ENCODE assay signal across 1 cellular context in genomic region chr15:85840079-85840801, GRCh38.
A peak's percentile ranks its signal among the peaks of the same experiment; 100 is the strongest.
TF ChIP-seq lines count a peak whose summit lies in the region.

No MANE protein-coding gene starts in this region.

TF ChIP-seq in HepG2, 621 proteins besides CTCF, POLR2A, EP300 and RAD21 (continued from another document and continues in another):
- TF ChIP-seq ZGPAT (CRISPR knock-in tag; IDR thresholded peaks at IDR 0.05) = peak; percentile 88
- no peak for TF ChIP-seq ZHX1 (CRISPR knock-in tag; IDR thresholded peaks at IDR 0.05; ENCODE audit: low read depth)
- peak; percentile 81; the same call in 1 of the 2 replicates for TF ChIP-seq ZNF292 (CRISPR knock-in tag; IDR thresholded peaks at IDR 0.05; ENCODE audit: borderline replicate concordance, low read depth)
- TF ChIP-seq ZNF619 (CRISPR knock-in tag; IDR thresholded peaks at IDR 0.05) = 0 out of 2 replicates have a peak, but pooled peaks have one; percentile 54
- TF ChIP-seq GATAD2A (CRISPR knock-in tag; IDR thresholded peaks at IDR 0.05) = peak; percentile 77
- TF ChIP-seq ZC3H4 (CRISPR knock-in tag; IDR thresholded peaks at IDR 0.05; ENCODE audit: borderline replicate concordance) = no peak
- peak; percentile 89; the same call in 1 of the 2 replicates for TF ChIP-seq ZNF556 (CRISPR knock-in tag; IDR thresholded peaks at IDR 0.05; ENCODE audit: borderline replicate concordance)
- peak; percentile 94 for TF ChIP-seq ZNF800 (CRISPR knock-in tag; IDR thresholded peaks at IDR 0.05)
- no peak for TF ChIP-seq ZBTB4 (CRISPR knock-in tag; IDR thresholded peaks at IDR 0.05; ENCODE audit: borderline replicate concordance)
- peak; percentile 74 for TF ChIP-seq MXD3 (CRISPR knock-in tag; IDR thresholded peaks at IDR 0.05)
- TF ChIP-seq CBX2 (IDR thresholded peaks at IDR 0.05; ENCODE audit: low read depth, low read length) = no peak
- TF ChIP-seq CBX2 (CRISPR knock-in tag; IDR thresholded peaks at IDR 0.05; ENCODE audit: low read depth) = 0 out of 2 replicates have a peak, but pooled peaks have one; percentile 57
- no peak; the same call in 1 of the 2 replicates for TF ChIP-seq MXD1 (CRISPR knock-in tag; IDR thresholded peaks at IDR 0.05)
- TF ChIP-seq RBM39 (IDR thresholded peaks at IDR 0.05; ENCODE audit: low read depth, low read length, poor library complexity, severe bottlenecking) = peak; percentile 92
- peak; percentile 52; the same call in 1 of the 2 replicates for TF ChIP-seq JUN (CRISPR knock-in tag; IDR thresholded peaks at IDR 0.05)
- TF ChIP-seq ZNF484 (CRISPR knock-in tag; IDR thresholded peaks at IDR 0.05; ENCODE audit: borderline replicate concordance, low read depth) = no peak
- TF ChIP-seq ZEB1 (IDR thresholded peaks at IDR 0.05; ENCODE audit: insufficient replicate concordance, low read depth) = peak; percentile 58
- peak; percentile 55 for TF ChIP-seq ASH2L (IDR thresholded peaks at IDR 0.05; ENCODE audit: insufficient read length, low read depth, low read length)
- no peak for TF ChIP-seq ZUFSP (CRISPR knock-in tag; IDR thresholded peaks at IDR 0.05; ENCODE audit: borderline replicate concordance)
- TF ChIP-seq ZNF777 (CRISPR knock-in tag; IDR thresholded peaks at IDR 0.05) = peak; percentile 58
- TF ChIP-seq ZBTB39 (CRISPR knock-in tag; IDR thresholded peaks at IDR 0.05) = no peak
- TF ChIP-seq ZNF709 (CRISPR knock-in tag; IDR thresholded peaks at IDR 0.05) = no peak
- TF ChIP-seq KDM5B (CRISPR knock-in tag; IDR thresholded peaks at IDR 0.05; ENCODE audit: borderline replicate concordance) = peak; percentile 77; the same call in 1 of the 2 replicates
- TF ChIP-seq DRAP1 (CRISPR knock-in tag; IDR thresholded peaks at IDR 0.05) = 0 out of 2 replicates have a peak, but pooled peaks have one; percentile 13
- TF ChIP-seq ZNF441 (CRISPR knock-in tag; IDR thresholded peaks at IDR 0.05; ENCODE audit: borderline replicate concordance) = peak; percentile 96
- no peak for TF ChIP-seq MZF1 (CRISPR knock-in tag; IDR thresholded peaks at IDR 0.05; ENCODE audit: borderline replicate concordance)
- TF ChIP-seq ZKSCAN8 (CRISPR knock-in tag; IDR thresholded peaks at IDR 0.05; ENCODE audit: borderline replicate concordance) = peak; percentile 70; the same call in 1 of the 2 replicates
- peak; percentile 51 for TF ChIP-seq TAF15 (IDR thresholded peaks at IDR 0.05; ENCODE audit: low read depth, low read length, poor library complexity, severe bottlenecking)
- TF ChIP-seq TFAP4 (IDR thresholded peaks at IDR 0.05; ENCODE audit: borderline replicate concordance, low read depth) = peak; percentile 96
- 0 out of 2 replicates have a peak, but pooled peaks have one; percentile 20 for TF ChIP-seq PPARG (CRISPR knock-in tag; conservative IDR thresholded peaks at IDR 0.05)
- peak; percentile 78 for TF ChIP-seq MAX (IDR thresholded peaks at IDR 0.05)
- 0 out of 2 replicates have a peak, but pooled peaks have one; percentile 33 for TF ChIP-seq TEF (CRISPR knock-in tag; IDR thresholded peaks at IDR 0.05)
- TF ChIP-seq ZNF367 (CRISPR knock-in tag; IDR thresholded peaks at IDR 0.05; ENCODE audit: borderline replicate concordance) = 0 out of 2 replicates have a peak, but pooled peaks have one; percentile 50
- TF ChIP-seq HNF1B (CRISPR knock-in tag; IDR thresholded peaks at IDR 0.05) = peak; percentile 84
- peak; percentile 74; the same call in 1 of the 2 replicates for TF ChIP-seq ZIK1 (CRISPR knock-in tag; IDR thresholded peaks at IDR 0.05; ENCODE audit: borderline replicate concordance, low read depth)
- TF ChIP-seq ZNF839 (CRISPR knock-in tag; IDR thresholded peaks at IDR 0.05; ENCODE audit: borderline replicate concordance) = no peak
- peak; percentile 66; the same call in 1 of the 2 replicates for TF ChIP-seq FOXJ3 (CRISPR knock-in tag; IDR thresholded peaks at IDR 0.05; ENCODE audit: borderline replicate concordance)
- TF ChIP-seq RELA (CRISPR knock-in tag; IDR thresholded peaks at IDR 0.05) = peak; percentile 31; the same call in 1 of the 2 replicates
- peak; percentile 64; the same call in 1 of the 2 replicates for TF ChIP-seq ZZZ3 (CRISPR knock-in tag; IDR thresholded peaks at IDR 0.05; ENCODE audit: borderline replicate concordance)
